7 cellular contexts compared by ENCODE assay signal in the genomic region with DNA sequence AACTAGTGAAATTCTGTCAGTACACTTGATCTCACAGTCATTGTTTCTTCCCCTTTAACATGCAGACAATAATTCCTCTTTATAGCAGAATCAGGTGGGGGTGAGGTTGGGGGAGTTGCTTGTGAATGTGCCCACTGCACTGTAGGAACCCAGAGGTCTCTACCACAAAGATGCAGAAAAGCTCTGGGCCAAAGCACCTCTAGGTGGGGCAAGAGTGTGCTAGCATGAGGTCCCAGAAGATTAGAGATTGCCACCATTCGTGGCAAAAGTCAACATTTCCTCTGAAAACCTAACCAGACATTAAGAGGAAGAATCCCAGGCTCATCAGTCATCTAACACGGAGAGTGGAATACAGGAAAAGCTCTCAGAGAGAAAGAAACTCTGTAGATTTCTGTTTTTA.
DNase-seq lines count a peak whose midpoint lies in the region; ATAC-seq and TF ChIP-seq lines count a peak whose summit lies in the region.

No MANE protein-coding gene starts in this region.

- TF ChIP-seq CTCF in GM12873 (IDR thresholded peaks at IDR 0.05; ENCODE audit: insufficient read depth, low read depth, low read length, missing control alignments): peak; percentile 77
- TF ChIP-seq CTCF in brain microvascular endothelial cell (IDR thresholded peaks at IDR 0.05; ENCODE audit: low read depth, low read length, missing control alignments): peak; percentile 77
- TF ChIP-seq CTCF in parathyroid adenoma (IDR thresholded peaks at IDR 0.05): peak; percentile 20

- DNase-seq in HT1080 (ENCODE audit: low read depth): peak; percentile 32
- DNase-seq in brain microvascular endothelial cell: no peak
- no peak for DNase-seq in globus pallidus (ENCODE audit: low spot score)

- no peak overlapping the region for H3K9ac ChIP-seq in parathyroid adenoma

- H3K4me2 ChIP-seq in parathyroid adenoma (ENCODE audit: low read length): no peak overlapping the region

- ATAC-seq in HG03571 (IDR thresholded peaks at IDR 0.05; ENCODE audit: unreplicated experiment) (no peak), HG02938 (IDR thresholded peaks at IDR 0.05; ENCODE audit: unreplicated experiment) (no peak)

- no peaks in the 10 kb centered on the region for H3K9me3 ChIP-seq in parathyroid adenoma (ENCODE audit: control insufficient read depth, low read length)

- H3K36me3 ChIP-seq in brain microvascular endothelial cell (replicated peaks) (no peaks in the 10 kb centered on the region), parathyroid adenoma (ENCODE audit: control insufficient read depth, insufficient read depth, low read length) (no peaks in the 10 kb centered on the region)

- in situ Hi-C loops in brain microvascular endothelial cell (cut with HindIII; ENCODE audit: low pct_ligation_motif_present, low sequenced_read_pairs): no loop called here

- no peak overlapping the region for H3K4me3 ChIP-seq in brain microvascular endothelial cell (ENCODE audit: low read depth, low read length)
- H3K4me3 ChIP-seq in parathyroid adenoma (ENCODE audit: low read depth, low read length): no peak overlapping the region

- no peak overlapping the region for H2AFZ ChIP-seq in parathyroid adenoma

- no peaks in the 10 kb centered on the region for H3K79me2 ChIP-seq in parathyroid adenoma

- no peak overlapping the region for H3K27ac ChIP-seq in brain microvascular endothelial cell
- no peak overlapping the region for H3K27ac ChIP-seq in parathyroid adenoma

- no peaks in the 10 kb centered on the region for H3K27me3 ChIP-seq in brain microvascular endothelial cell (replicated peaks)
- no peaks in the 10 kb centered on the region for H3K27me3 ChIP-seq in parathyroid adenoma (ENCODE audit: control insufficient read depth, insufficient read depth, low read length)

- H3K4me1 ChIP-seq in parathyroid adenoma: no peaks in the 10 kb centered on the region

Comparison
In these comparisons a context has a peak if more than half of its experiments do, and no peak if none do; other contexts are left out.
1. CTCF ChIP-seq: peak in every context shown above with its lines; median percentile 77 in GM12873; 77 in brain microvascular endothelial cell; 20 in parathyroid adenoma.